In the genomic region with DNA sequence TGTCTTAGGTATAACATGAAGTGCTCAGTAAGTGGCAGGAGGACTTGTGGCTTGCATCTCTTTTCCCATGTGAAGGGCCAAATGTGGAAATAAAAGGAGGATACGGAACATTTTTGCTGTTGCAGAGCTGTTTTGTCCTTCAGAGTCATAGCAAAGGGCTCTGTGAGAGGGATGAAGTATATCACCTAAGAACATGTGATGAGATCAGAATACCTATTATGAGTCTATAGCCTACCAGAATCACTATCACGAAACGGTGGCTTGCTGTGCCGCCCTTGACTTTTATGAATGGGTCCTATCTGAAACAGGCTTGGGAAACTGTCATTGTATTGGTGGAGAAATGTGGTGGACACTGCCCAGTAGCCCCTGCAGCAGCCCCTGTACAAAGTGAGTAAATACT, we compare ENCODE assay signal across 18 cellular contexts.
A peak's percentile ranks its signal among the peaks of the same experiment; 100 is the strongest.
DNase-seq lines count a peak whose midpoint lies in the region; ATAC-seq and TF ChIP-seq lines count a peak whose summit lies in the region.
"Had no signal": no experiment of that assay in that cellular context is flagged by ENCODE, and none has a peak within 500 bp of the region (broad histone marks: within the 10 kb centered on the region; RNA-seq: fewer than 3 reads in every experiment).

No MANE protein-coding gene starts in this region.

- peaks cover 5% of the 10 kb centered on the region for H3K27me3 Mint-ChIP-seq in activated CD4-positive, alpha-beta memory T cell treated with anti-CD3 and anti-CD28 coated beads for 36 hours
- peaks cover 6% of the 10 kb centered on the region for H3K27me3 Mint-ChIP-seq in activated CD4-positive, alpha-beta memory T cell treated with anti-CD3 and anti-CD28 coated beads, Interleukin-2, amount 10 ng/mL, durations not matched to agents 7 days and 5 days
- peaks cover 8% of the 10 kb centered on the region for H3K27me3 Mint-ChIP-seq in activated naive CD8-positive, alpha-beta T cell treated with anti-CD3 and anti-CD28 coated beads, Interleukin-2, amount 50 U/mL, for 24 hours
- no peaks in the 10 kb centered on the region for H3K27me3 Mint-ChIP-seq in osteocyte (ENCODE audit: unreplicated experiment)
- H3K27me3 Mint-ChIP-seq: CD4-positive, alpha-beta T cell had no signal

- intact Hi-C loops in activated CD4-positive, alpha-beta memory T cell treated with anti-CD3 and anti-CD28 coated beads for 36 hours (cut with micrococcal nuclease): loop anchor here (2.0 to 5.0 kb wide), 5 partner anchors 125 to 900 kb away; no protein-coding TSS in a partner anchor

- CTCF ChIA-PET in activated CD4-positive, alpha-beta memory T cell treated with anti-CD3 and anti-CD28 coated beads for 36 hours (lab: Charles Lee): interaction anchor here (1.1 to 1.5 kb wide), 4 partner anchors 11 to 797 kb away, joined by 3 to 4 read pairs (median 4); no protein-coding TSS in a partner anchor
- CTCF ChIA-PET in activated CD4-positive, alpha-beta memory T cell treated with anti-CD3 and anti-CD28 coated beads, Interleukin-2, amount 10 ng/mL, durations not matched to agents 7 days and 5 days (lab: Charles Lee): no interaction called here

- H3K27ac ChIP-seq in KMS-11: no peak overlapping the region
- H3K27ac ChIP-seq: HL-60 had no signal

- TF ChIP-seq CTCF in KMS-11 (conservative IDR thresholded peaks at IDR 0.05; ENCODE audit: low read depth, low read length): no peak
- no peak for TF ChIP-seq CTCF in osteocyte (IDR thresholded peaks at IDR 0.05)

- no peaks in the 10 kb centered on the region for H3K36me3 ChIP-seq in KMS-11 (ENCODE audit: insufficient read depth)
- H3K36me3 ChIP-seq: BE2C, HAP-1 had no signal

- H3K4me3 ChIP-seq in KMS-11 (IDR thresholded peaks at IDR 0.05; ENCODE audit: insufficient read depth, low read depth, low read length): no peak overlapping the region
- H3K4me3 ChIP-seq: HAP-1 had no signal

- H3K4me1 Mint-ChIP-seq in activated CD4-positive, alpha-beta memory T cell treated with anti-CD3 and anti-CD28 coated beads for 36 hours (ENCODE audit: low read depth): peaks cover 49% of the 10 kb centered on the region
- H3K4me1 Mint-ChIP-seq in activated CD4-positive, alpha-beta memory T cell treated with anti-CD3 and anti-CD28 coated beads, Interleukin-2, amount 10 ng/mL, durations not matched to agents 7 days and 5 days: peaks cover 35% of the 10 kb centered on the region
- H3K4me1 Mint-ChIP-seq in activated naive CD8-positive, alpha-beta T cell treated with anti-CD3 and anti-CD28 coated beads, Interleukin-2, amount 50 U/mL, for 24 hours: peaks cover 52% of the 10 kb centered on the region
- H3K4me1 Mint-ChIP-seq in osteocyte (ENCODE audit: unreplicated experiment): peaks cover 35% of the 10 kb centered on the region

- H3K4me3 Mint-ChIP-seq in activated CD4-positive, alpha-beta memory T cell treated with anti-CD3 and anti-CD28 coated beads for 36 hours: no peak overlapping the region
- no peak overlapping the region for H3K4me3 Mint-ChIP-seq in activated CD4-positive, alpha-beta memory T cell treated with anti-CD3 and anti-CD28 coated beads, Interleukin-2, amount 10 ng/mL, durations not matched to agents 7 days and 5 days
- H3K4me3 Mint-ChIP-seq in activated naive CD8-positive, alpha-beta T cell treated with anti-CD3 and anti-CD28 coated beads, Interleukin-2, amount 50 U/mL, for 24 hours: no peak overlapping the region
- H3K4me3 Mint-ChIP-seq in osteocyte (ENCODE audit: unreplicated experiment): no peak overlapping the region
- H3K4me3 Mint-ChIP-seq: CD4-positive, alpha-beta T cell had no signal

- H3K4me1 ChIP-seq in KMS-11 (ENCODE audit: low read depth, poor library complexity, severe bottlenecking): peaks cover 35% of the 10 kb centered on the region
- H3K4me1 ChIP-seq: HAP-1 had no signal

- DNase-seq in activated CD4-positive, alpha-beta memory T cell treated with anti-CD3 and anti-CD28 coated beads for 36 hours: peak; percentile 48
- DNase-seq in activated CD4-positive, alpha-beta memory T cell treated with anti-CD3 and anti-CD28 coated beads, Interleukin-2, amount 10 ng/mL, durations not matched to agents 7 days and 5 days: no peak
- DNase-seq in activated naive CD8-positive, alpha-beta T cell treated with anti-CD3 and anti-CD28 coated beads, Interleukin-2, amount 50 U/mL, for 24 hours: no peak
- DNase-seq in osteocyte (ENCODE audit: extremely low spot score, unreplicated experiment): no peak
- DNase-seq in NCI-H524 treated with DMSO at 0.1 percent for 48 hours (lab: John Stamatoyannopoulos, UW): no peak
- no peak for DNase-seq in SHP77 treated with DMSO at 0.1 percent for 48 hours (lab: John Stamatoyannopoulos, UW)
- DNase-seq: BE2C; Caco-2; CD4-positive, alpha-beta T cell; GDM1; NCI-H1417; NCI-H187 treated with DMSO at 0.1 percent for 48 hours; NCI-H2227 treated with DMSO at 0.1 percent for 48 hours; NCI-H524; RPMI8226 had no signal

- H3K79me2 ChIP-seq in KMS-11 (ENCODE audit: insufficient read depth, low read depth): no peaks in the 10 kb centered on the region

- POLR2A ChIA-PET in activated CD4-positive, alpha-beta memory T cell treated with anti-CD3 and anti-CD28 coated beads for 36 hours (lab: Charles Lee): interaction anchor here (1.3 to 2.2 kb wide), 2 partner anchors 43 to 55 kb away, joined by 4 to 7 read pairs; no protein-coding TSS in a partner anchor
- POLR2A ChIA-PET in activated CD4-positive, alpha-beta memory T cell treated with anti-CD3 and anti-CD28 coated beads, Interleukin-2, amount 10 ng/mL, durations not matched to agents 7 days and 5 days (lab: Charles Lee): no interaction called here

- no peak overlapping the region for H2AFZ ChIP-seq in KMS-11 (ENCODE audit: low read depth)

- peak overlapping the region; percentile 48; the same call in 1 of the 2 replicates for H3K4me2 ChIP-seq in KMS-11

- no peaks in the 10 kb centered on the region for H4K20me1 ChIP-seq in KMS-11 (ENCODE audit: insufficient read depth)

- H3K27ac Mint-ChIP-seq in activated CD4-positive, alpha-beta memory T cell treated with anti-CD3 and anti-CD28 coated beads for 36 hours: peak overlapping the region; percentile 11
- no peak overlapping the region for H3K27ac Mint-ChIP-seq in activated CD4-positive, alpha-beta memory T cell treated with anti-CD3 and anti-CD28 coated beads, Interleukin-2, amount 10 ng/mL, durations not matched to agents 7 days and 5 days
- peak overlapping the region; percentile 82 for H3K27ac Mint-ChIP-seq in activated naive CD8-positive, alpha-beta T cell treated with anti-CD3 and anti-CD28 coated beads, Interleukin-2, amount 50 U/mL, for 24 hours
- peak overlapping the region; percentile 20 for H3K27ac Mint-ChIP-seq in osteocyte (ENCODE audit: unreplicated experiment)

- peaks cover 10% of the 10 kb centered on the region for H3K36me3 Mint-ChIP-seq in activated CD4-positive, alpha-beta memory T cell treated with anti-CD3 and anti-CD28 coated beads for 36 hours
- peaks cover 18% of the 10 kb centered on the region for H3K36me3 Mint-ChIP-seq in activated CD4-positive, alpha-beta memory T cell treated with anti-CD3 and anti-CD28 coated beads, Interleukin-2, amount 10 ng/mL, durations not matched to agents 7 days and 5 days (ENCODE audit: low read depth)
- peaks cover 6% of the 10 kb centered on the region for H3K36me3 Mint-ChIP-seq in activated naive CD8-positive, alpha-beta T cell treated with anti-CD3 and anti-CD28 coated beads, Interleukin-2, amount 50 U/mL, for 24 hours (ENCODE audit: low read depth)
- H3K36me3 Mint-ChIP-seq in osteocyte (ENCODE audit: unreplicated experiment): peaks cover 20% of the 10 kb centered on the region

- H3K9ac ChIP-seq in KMS-11: no peak overlapping the region

- H3K9me3 Mint-ChIP-seq in activated CD4-positive, alpha-beta memory T cell treated with anti-CD3 and anti-CD28 coated beads for 36 hours: no peaks in the 10 kb centered on the region
- H3K9me3 Mint-ChIP-seq in activated CD4-positive, alpha-beta memory T cell treated with anti-CD3 and anti-CD28 coated beads, Interleukin-2, amount 10 ng/mL, durations not matched to agents 7 days and 5 days: no peaks in the 10 kb centered on the region
- H3K9me3 Mint-ChIP-seq in activated naive CD8-positive, alpha-beta T cell treated with anti-CD3 and anti-CD28 coated beads, Interleukin-2, amount 50 U/mL, for 24 hours: no peaks in the 10 kb centered on the region
- H3K9me3 Mint-ChIP-seq in osteocyte (ENCODE audit: unreplicated experiment): no peaks in the 10 kb centered on the region
- H3K9me3 Mint-ChIP-seq: CD4-positive, alpha-beta T cell had no signal

- no peak for ATAC-seq in activated naive CD8-positive, alpha-beta T cell treated with anti-CD3 and anti-CD28 coated beads, Interleukin-2, amount 50 U/mL, for 24 hours

- peaks cover 3% of the 10 kb centered on the region; the same call in 1 of the 2 replicates for H3K27me3 ChIP-seq in KMS-11 (ENCODE audit: insufficient read depth, low read depth)
- H3K27me3 ChIP-seq: BE2C had no signal
